10 cellular contexts compared by ENCODE assay signal in genomic region chr5:141515946-141516647, GRCh38. TPM values are rescaled to one million over a fixed set of nuclear protein-coding genes. Genes with fewer than 3 reads are reported as not detected.
DNase-seq lines count a peak whose midpoint lies in the region; ATAC-seq and TF ChIP-seq lines count a peak whose summit lies in the region.
"Had no signal": no experiment of that assay in that cellular context is flagged by ENCODE, and none has a peak within 500 bp of the region (broad histone marks: within the 10 kb centered on the region; RNA-seq: fewer than 3 reads in every experiment).

No MANE protein-coding gene starts in this region.

- TF ChIP-seq CTCF in brain (conservative IDR thresholded peaks at IDR 0.05) (no peak), mesothelial cell of epicardium (IDR thresholded peaks at IDR 0.05; ENCODE audit: unreplicated experiment) (no peak), tibial artery (IDR thresholded peaks at IDR 0.05) (no peak)

- H3K9me3 Mint-ChIP-seq in activated naive CD4-positive, alpha-beta T cell treated with anti-CD3 and anti-CD28 coated beads, Interleukin-2, amount 10 ng/mL, durations not matched to agents 7 days and 5 days = no peaks in the 10 kb centered on the region
- H3K9me3 Mint-ChIP-seq in brain (peaks cover 0 to 8% (median 0%) of the 10 kb centered on the region in 5 experiments), mesothelial cell of epicardium (no peaks in the 10 kb centered on the region)

- ATAC-seq in HG03378 (IDR thresholded peaks at IDR 0.05; ENCODE audit: unreplicated experiment) = no peak

- peaks cover 0 to 31% (median 18%) of the 10 kb centered on the region in 3 donors for H3K36me3 ChIP-seq in tibial artery

- intact Hi-C loops in tibial artery (cut with DNase I; ENCODE audit: low total_unique reads) = loop anchor here (10.0 kb wide), 1 partner anchor 1111 kb away; the partner anchor contains the start of gene ANKHD1

- CTCF ChIA-PET in activated naive CD4-positive, alpha-beta T cell treated with anti-CD3 and anti-CD28 coated beads, Interleukin-2, amount 10 ng/mL, durations not matched to agents 7 days and 5 days (lab: Charles Lee) = interaction anchor here (1.0 to 2.1 kb wide), 5 partner anchors 8 to 103 kb away, joined by 3 to 7 read pairs (median 4); partner anchors contain the start of gene PCDHGA10

- no peak overlapping the region for H3K4me3 Mint-ChIP-seq in activated naive CD4-positive, alpha-beta T cell treated with anti-CD3 and anti-CD28 coated beads, Interleukin-2, amount 10 ng/mL, durations not matched to agents 7 days and 5 days
- H3K4me3 Mint-ChIP-seq in brain (no peak overlapping the region), mesothelial cell of epicardium (no peak overlapping the region)

- H3K27me3 ChIP-seq in tibial artery = no peaks in the 10 kb centered on the region

- peaks cover 67% of the 10 kb centered on the region for H3K36me3 Mint-ChIP-seq in activated naive CD4-positive, alpha-beta T cell treated with anti-CD3 and anti-CD28 coated beads, Interleukin-2, amount 10 ng/mL, durations not matched to agents 7 days and 5 days
- H3K36me3 Mint-ChIP-seq in brain (peaks cover 63% of the 10 kb centered on the region), mesothelial cell of epicardium (peaks cover 22% of the 10 kb centered on the region)

- no peaks in the 10 kb centered on the region for H3K27me3 Mint-ChIP-seq in activated naive CD4-positive, alpha-beta T cell treated with anti-CD3 and anti-CD28 coated beads, Interleukin-2, amount 10 ng/mL, durations not matched to agents 7 days and 5 days
- H3K27me3 Mint-ChIP-seq in brain (peaks cover 4% of the 10 kb centered on the region), mesothelial cell of epicardium (ENCODE audit: low read depth) (no peaks in the 10 kb centered on the region)

- peak overlapping the region; percentile 91 to 95 for H3K27ac ChIP-seq in tibial artery

- H3K4me1 ChIP-seq in tibial artery = peaks cover 0 to 46% (median 37%) of the 10 kb centered on the region in 4 donors

- H3K4me1 Mint-ChIP-seq in activated naive CD4-positive, alpha-beta T cell treated with anti-CD3 and anti-CD28 coated beads, Interleukin-2, amount 10 ng/mL, durations not matched to agents 7 days and 5 days = peaks cover 28% of the 10 kb centered on the region
- H3K4me1 Mint-ChIP-seq in brain = peaks cover 96% of the 10 kb centered on the region
- H3K4me1 Mint-ChIP-seq in mesothelial cell of epicardium = peaks cover 41% of the 10 kb centered on the region

- no peak for DNase-seq in activated naive CD4-positive, alpha-beta T cell treated with anti-CD3 and anti-CD28 coated beads, Interleukin-2, amount 10 ng/mL, durations not matched to agents 7 days and 5 days
- DNase-seq in activated naive CD4-positive, alpha-beta T cell (lab: John Stamatoyannopoulos, UW) = no peak
- DNase-seq in mesothelial cell of epicardium (ENCODE audit: low spot score in 2 of 2, unreplicated experiment in 2 of 2) (no peak), tibial artery (no peak), NCI-H1694 treated with DMSO at 0.1 percent for 48 hours (lab: John Stamatoyannopoulos, UW) (no peak), NCI-H1417 (lab: John Stamatoyannopoulos, UW) (no peak)
- DNase-seq: stimulated activated CD4-positive, alpha-beta T cell treated with anti-CD3 and anti-CD28 coated beads, Interleukin-4, amount 100 ng/mL, for 4 hours had no signal

- no peak overlapping the region for H3K4me3 ChIP-seq in tibial artery

- H3K9me3 ChIP-seq in tibial artery = no peaks in the 10 kb centered on the region

- peak overlapping the region; percentile 19 for H3K27ac Mint-ChIP-seq in activated naive CD4-positive, alpha-beta T cell treated with anti-CD3 and anti-CD28 coated beads, Interleukin-2, amount 10 ng/mL, durations not matched to agents 7 days and 5 days
- H3K27ac Mint-ChIP-seq in brain (peak overlapping the region in 4 of 5 experiments; percentile 98 to 99 (median 98)), mesothelial cell of epicardium (peak overlapping the region; percentile 95)

RNA-seq across cellular contexts. Expression of gene PCDHGC5, which starts 27.2 kb away (rescaled TPM):
- polyA plus RNA-seq in brain (ENCODE audit: insufficient read depth, low read depth, low replicate concordance) = 4.3 TPM
- 2.6 to 3.5 TPM (median 3.5 TPM) in 3 replicates for total RNA-seq in mesothelial cell of epicardium

RNA-seq across cellular contexts. Expression of gene PCDHGC4, which starts 31.3 kb away (rescaled TPM):
- polyA plus RNA-seq in brain (ENCODE audit: insufficient read depth, low read depth, low replicate concordance) = 31.8 TPM
- 5.2 to 6.2 TPM (median 5.2 TPM) in 3 replicates for total RNA-seq in mesothelial cell of epicardium
- total RNA-seq: SK-MEL-5 had no signal

RNA-seq across cellular contexts. Expression of gene PCDHGC3, which starts 40.3 kb away (rescaled TPM):
- polyA plus RNA-seq in brain (ENCODE audit: insufficient read depth, low read depth, low replicate concordance) = 246 TPM
- total RNA-seq in mesothelial cell of epicardium = 80.2 to 82.9 TPM (median 80.6 TPM) in 3 replicates

Comparison
In these comparisons a context has a peak if more than half of its experiments do, and no peak if none do; other contexts are left out.
1. H3K27ac Mint-ChIP-seq: peak in every context shown above with its lines; median percentile 98 in brain; 95 in mesothelial cell of epicardium; 19 in activated naive CD4-positive, alpha-beta T cell treated with anti-CD3 and anti-CD28 coated beads, Interleukin-2, amount 10 ng/mL, durations not matched to agents 7 days and 5 days.